Comparison of ENCODE assay signal across 15 cellular contexts in genomic region chr16:3009568-3010390, GRCh38. TPM values are rescaled to one million over a fixed set of nuclear protein-coding genes. Genes with fewer than 3 reads are reported as not detected.
DNase-seq lines count a peak whose midpoint lies in the region; ATAC-seq and TF ChIP-seq lines count a peak whose summit lies in the region.
"Had no signal": no experiment of that assay in that cellular context is flagged by ENCODE, and none has a peak within 500 bp of the region (broad histone marks: within the 10 kb centered on the region; RNA-seq: fewer than 3 reads in every experiment).

No MANE protein-coding gene starts in this region.

- H4K20me1 ChIP-seq in hepatocyte (ENCODE audit: insufficient read depth, poor library complexity, severe bottlenecking), result no peaks in the 10 kb centered on the region

- no peaks in the 10 kb centered on the region for H3K36me3 Mint-ChIP-seq in CD4-positive, alpha-beta memory T cell
- peaks cover 5% of the 10 kb centered on the region for H3K36me3 Mint-ChIP-seq in T-helper 2 cell treated with Interferon-gamma antibody and Interleukin-4, amounts not matched to agents 5 μg/mL and 100 μg/mL, for 36 hours (ENCODE audit: low read depth)
- H3K36me3 Mint-ChIP-seq: stimulated activated effector memory CD8-positive, alpha-beta T cell treated with anti-CD3 and anti-CD28 coated beads, Interleukin-12 subunit alpha, Interleukin-12 subunit beta, amount 100 ng/mL, for 72 hours had no signal

- no peak overlapping the region for H4K91ac ChIP-seq in neuronal stem cell (ENCODE audit: low read depth, low read length, poor library complexity)

- no peak overlapping the region for H4K8ac ChIP-seq in neuronal stem cell (ENCODE audit: low read depth, low read length)

- TF ChIP-seq CTCF in hepatocyte (IDR thresholded peaks at IDR 0.05; ENCODE audit: poor library complexity), result no peak

- H3K27me3 ChIP-seq in hepatocyte, result peaks cover 7% of the 10 kb centered on the region
- peaks cover 29 to 82% (median 80%) of the 10 kb centered on the region in 3 experiments for H3K27me3 ChIP-seq in neuronal stem cell (ENCODE audit: control insufficient read depth in 3 of 3, insufficient read depth in 3 of 3, low read depth in 1 of 3, low read length in 3 of 3)
- no peaks in the 10 kb centered on the region for H3K27me3 ChIP-seq in CD4-positive, alpha-beta memory T cell (ENCODE audit: insufficient read depth, low read length)

- H3K79me2 ChIP-seq in hepatocyte, result no peaks in the 10 kb centered on the region

- DNase-seq in NCI-H2196 treated with DMSO at 0.1 percent for 48 hours (lab: John Stamatoyannopoulos, UW; ENCODE audit: unreplicated experiment), result peak; percentile 32
- peak; percentile 88 for DNase-seq in hepatocyte (ENCODE audit: low spot score)
- no peak for DNase-seq in neuronal stem cell (ENCODE audit: low spot score)
- DNase-seq in CD4-positive, alpha-beta memory T cell, result no peak
- DNase-seq in T-helper 2 cell treated with Interferon-gamma antibody and Interleukin-4, amounts not matched to agents 5 μg/mL and 100 μg/mL, for 36 hours (ENCODE audit: low spot score), result no peak
- DNase-seq in NCI-H187 (lab: John Stamatoyannopoulos, UW), result no peak
- DNase-seq: activated CD4-positive, alpha-beta T cell treated with anti-CD3 and anti-CD28 coated beads for 36 hours; brain microvascular endothelial cell; NCI-H526 had no signal

- peaks cover 13 to 31% (median 22%) of the 10 kb centered on the region in 4 donors for H3K4me1 Mint-ChIP-seq in CD4-positive, alpha-beta memory T cell
- H3K4me1 Mint-ChIP-seq in T-helper 2 cell treated with Interferon-gamma antibody and Interleukin-4, amounts not matched to agents 5 μg/mL and 100 μg/mL, for 36 hours (ENCODE audit: low read depth), result peaks cover 30% of the 10 kb centered on the region

- H2AFZ ChIP-seq in hepatocyte (no peak overlapping the region), neuronal stem cell (ENCODE audit: low read length) (peak overlapping the region; percentile 81)

- H2AK5ac ChIP-seq in neuronal stem cell (ENCODE audit: low read depth, low read length), result no peak overlapping the region

- H2BK120ac ChIP-seq in neuronal stem cell (ENCODE audit: low read depth, low read length), result no peak overlapping the region

- intact Hi-C loops in CD4-positive, alpha-beta memory T cell (cut with micrococcal nuclease), result no loop called here

- no peak overlapping the region for H3K4me3 Mint-ChIP-seq in CD4-positive, alpha-beta memory T cell
- no peak overlapping the region for H3K4me3 Mint-ChIP-seq in T-helper 2 cell treated with Interferon-gamma antibody and Interleukin-4, amounts not matched to agents 5 μg/mL and 100 μg/mL, for 36 hours
- H3K4me3 Mint-ChIP-seq: activated CD4-positive, alpha-beta T cell treated with anti-CD3 and anti-CD28 coated beads for 36 hours; activated T-helper 17 cell treated with anti-CD3 and anti-CD28 coated beads, Interleukin-2, amount 50 U/mL, for 72 hours; stimulated activated effector memory CD8-positive, alpha-beta T cell treated with anti-CD3 and anti-CD28 coated beads, Interleukin-12 subunit alpha, Interleukin-12 subunit beta, amount 100 ng/mL, for 72 hours had no signal

- no peaks in the 10 kb centered on the region for H3K9me3 Mint-ChIP-seq in CD4-positive, alpha-beta memory T cell
- H3K9me3 Mint-ChIP-seq in T-helper 2 cell treated with Interferon-gamma antibody and Interleukin-4, amounts not matched to agents 5 μg/mL and 100 μg/mL, for 36 hours, result no peaks in the 10 kb centered on the region
- H3K9me3 Mint-ChIP-seq: activated T-helper 17 cell treated with anti-CD3 and anti-CD28 coated beads, Interleukin-2, amount 50 U/mL, for 72 hours; stimulated activated effector memory CD8-positive, alpha-beta T cell treated with anti-CD3 and anti-CD28 coated beads, Interleukin-12 subunit alpha, Interleukin-12 subunit beta, amount 100 ng/mL, for 72 hours had no signal

- peak overlapping the region; percentile 97 for H3K27ac ChIP-seq in hepatocyte
- no peak overlapping the region for H3K27ac ChIP-seq in neuronal stem cell (replicated peaks; ENCODE audit: low read length)
- H3K27ac ChIP-seq in CD4-positive, alpha-beta memory T cell (ENCODE audit: low read depth, low read length), result no peak overlapping the region
- H3K27ac ChIP-seq: brain microvascular endothelial cell, SK-N-MC had no signal

- peak overlapping the region; percentile 78 for H3K18ac ChIP-seq in neuronal stem cell (ENCODE audit: low read length)

- peak overlapping the region; percentile 34 for H3K9ac ChIP-seq in ES-I3 (ENCODE audit: low read depth, low read length)
- H3K9ac ChIP-seq in neuronal stem cell (ENCODE audit: low read depth, low read length, poor library complexity), result no peak overlapping the region

- H3K9me2 ChIP-seq in hepatocyte (replicated peaks; ENCODE audit: insufficient read depth), result no peaks in the 10 kb centered on the region

- no peak for ATAC-seq in HG03045 (IDR thresholded peaks at IDR 0.05; ENCODE audit: unreplicated experiment)
- ATAC-seq: activated CD4-positive, alpha-beta T cell treated with anti-CD3 and anti-CD28 coated beads for 36 hours; activated T-helper 17 cell treated with anti-CD3 and anti-CD28 coated beads, Interleukin-2, amount 50 U/mL, for 72 hours; stimulated activated effector memory CD8-positive, alpha-beta T cell treated with anti-CD3 and anti-CD28 coated beads, Interleukin-12 subunit alpha, Interleukin-12 subunit beta, amount 100 ng/mL, for 72 hours had no signal

- H3K79me1 ChIP-seq in neuronal stem cell (ENCODE audit: low read depth, low read length), result no peaks in the 10 kb centered on the region

- CTCF ChIA-PET in CD4-positive, alpha-beta memory T cell (lab: Charles Lee; ENCODE audit: partially characterized antibody), result interaction anchor here (14.2 kb wide), 1 partner anchor 17 kb away, joined by 444 read pairs; the partner anchor contains the start of genes CLDN6, HCFC1R1, THOC6 and TNFRSF12A

- H3K9me3 ChIP-seq in ES-I3 (ENCODE audit: control insufficient read depth, insufficient read depth, low read length) (no peaks in the 10 kb centered on the region), hepatocyte (ENCODE audit: low read depth) (no peaks in the 10 kb centered on the region), neuronal stem cell (replicated peaks in 1 of 2; ENCODE audit: control insufficient read depth in 2 of 2, insufficient read depth in 1 of 2, low read depth in 1 of 2, low read length in 2 of 2) (no peaks in the 10 kb centered on the region)
- no peaks in the 10 kb centered on the region for H3K9me3 ChIP-seq in CD4-positive, alpha-beta memory T cell (ENCODE audit: control insufficient read depth in 1 of 2, low read length in 2 of 2)
- H3K9me3 ChIP-seq: HAP-1 had no signal

- no peak overlapping the region for H3K14ac ChIP-seq in neuronal stem cell (ENCODE audit: low read length)

- no peaks in the 10 kb centered on the region for H3K27me3 Mint-ChIP-seq in CD4-positive, alpha-beta memory T cell
- peaks cover 18% of the 10 kb centered on the region for H3K27me3 Mint-ChIP-seq in T-helper 2 cell treated with Interferon-gamma antibody and Interleukin-4, amounts not matched to agents 5 μg/mL and 100 μg/mL, for 36 hours (ENCODE audit: low read depth)

- no peak overlapping the region for H2BK12ac ChIP-seq in neuronal stem cell (ENCODE audit: low read length)

- H3K4me3 ChIP-seq in hepatocyte (no peak overlapping the region), neuronal stem cell (ENCODE audit: low read length in 2 of 2) (no peak overlapping the region)
- no peak overlapping the region for H3K4me3 ChIP-seq in CD4-positive, alpha-beta memory T cell (ENCODE audit: low read length in 2 of 2)
- H3K4me3 ChIP-seq: HAP-1, SK-N-MC had no signal

- H3K27ac Mint-ChIP-seq in CD4-positive, alpha-beta memory T cell, result no peak overlapping the region
- H3K27ac Mint-ChIP-seq in T-helper 2 cell treated with Interferon-gamma antibody and Interleukin-4, amounts not matched to agents 5 μg/mL and 100 μg/mL, for 36 hours, result no peak overlapping the region
- H3K27ac Mint-ChIP-seq: activated CD4-positive, alpha-beta T cell treated with anti-CD3 and anti-CD28 coated beads for 36 hours; activated T-helper 17 cell treated with anti-CD3 and anti-CD28 coated beads, Interleukin-2, amount 50 U/mL, for 72 hours; stimulated activated effector memory CD8-positive, alpha-beta T cell treated with anti-CD3 and anti-CD28 coated beads, Interleukin-12 subunit alpha, Interleukin-12 subunit beta, amount 100 ng/mL, for 72 hours had no signal

- H3K4ac ChIP-seq in neuronal stem cell (ENCODE audit: low read length), result no peak overlapping the region

- H3K4me2 ChIP-seq in hepatocyte, result peak overlapping the region; percentile 83
- peak overlapping the region; percentile 28 for H3K4me2 ChIP-seq in neuronal stem cell (ENCODE audit: insufficient read depth, low read length, poor library complexity, severe bottlenecking)

- H3K4me1 ChIP-seq in ES-I3 (ENCODE audit: insufficient read depth, low read length) (peaks cover 59% of the 10 kb centered on the region), hepatocyte (ENCODE audit: insufficient read depth) (peaks cover 62% of the 10 kb centered on the region), neuronal stem cell (ENCODE audit: control insufficient read depth in 2 of 2, insufficient read depth in 1 of 2, low read depth in 1 of 2, low read length in 2 of 2) (peaks cover 19 to 25% of the 10 kb centered on the region in 2 donors)
- peaks cover 26% of the 10 kb centered on the region for H3K4me1 ChIP-seq in CD4-positive, alpha-beta memory T cell (ENCODE audit: insufficient read depth, low read length)

- H3K23ac ChIP-seq in neuronal stem cell (ENCODE audit: low read depth, low read length, poor library complexity), result no peak overlapping the region

- H3K36me3 ChIP-seq in ES-I3 (ENCODE audit: insufficient read depth, low read length) (peaks cover under 1% of the 10 kb centered on the region; the same call in 1 of the 2 replicates), hepatocyte (replicated peaks; ENCODE audit: insufficient read depth, low read depth) (no peaks in the 10 kb centered on the region), neuronal stem cell (replicated peaks in 1 of 2; ENCODE audit: control insufficient read depth in 2 of 2, insufficient read depth in 2 of 2, low read length in 2 of 2) (no peaks in the 10 kb centered on the region)
- no peaks in the 10 kb centered on the region for H3K36me3 ChIP-seq in CD4-positive, alpha-beta memory T cell (ENCODE audit: insufficient read depth, low read length)
- H3K36me3 ChIP-seq: brain microvascular endothelial cell, HAP-1 had no signal

- 20% methylated on average over 21 of the region's 21 CpGs for WGBS in hepatocyte (ENCODE audit: low lambda C conversion rate, missing lambda C conversion rate)
- no CpG with 5 or more reads among the region's 21 CpGs for WGBS in neuronal stem cell (ENCODE audit: extremely low coverage in 2 of 2, insufficient read length in 2 of 2, insufficient replicate concordance in 1 of 2), 2 donors

- H2BK15ac ChIP-seq in neuronal stem cell (ENCODE audit: low read length), result no peak overlapping the region

- no peak overlapping the region for H2BK5ac ChIP-seq in neuronal stem cell (ENCODE audit: low read length)

- POLR2A ChIA-PET in CD4-positive, alpha-beta memory T cell (lab: Charles Lee; ENCODE audit: partially characterized antibody), result interaction anchor here (0.9 to 7.6 kb wide), 4 partner anchors 12 to 68 kb away, joined by 3 to 89 read pairs (median 6); partner anchors contain the start of genes HCFC1R1, THOC6 and TNFRSF12A

RNA-seq across cellular contexts. Expression of gene CLDN9, which starts 2.9 kb away (rescaled TPM):
- 2.0 and 3.5 TPM in 2 replicates for total RNA-seq in hepatocyte
- polyA plus RNA-seq in hepatocyte, result 8.9 and 9.0 TPM in 2 replicates
- not detected for polyA plus RNA-seq in neuronal stem cell (2013, experiment 1 of 2)
- polyA plus RNA-seq in neuronal stem cell (2013, experiment 2 of 2), result not detected
- not detected for total RNA-seq in CD4-positive, alpha-beta memory T cell
- not detected for polyA plus RNA-seq in CD4-positive, alpha-beta memory T cell
- total RNA-seq: activated CD4-positive, alpha-beta T cell treated with anti-CD3 and anti-CD28 coated beads for 36 hours had no signal

RNA-seq across cellular contexts. Expression of gene CLDN6, which starts 8.2 kb away (rescaled TPM):
- 258 and 297 TPM in 2 replicates for total RNA-seq in hepatocyte
- 568 and 574 TPM in 2 replicates for polyA plus RNA-seq in hepatocyte
- 14.1 TPM for polyA plus RNA-seq in neuronal stem cell (2013, experiment 1 of 2)
- 14.2 TPM for polyA plus RNA-seq in neuronal stem cell (2013, experiment 2 of 2)
- not detected for total RNA-seq in CD4-positive, alpha-beta memory T cell
- polyA plus RNA-seq in CD4-positive, alpha-beta memory T cell, result not detected
- total RNA-seq: activated CD4-positive, alpha-beta T cell treated with anti-CD3 and anti-CD28 coated beads for 36 hours; activated T-helper 17 cell treated with anti-CD3 and anti-CD28 coated beads, Interleukin-2, amount 50 U/mL, for 72 hours had no signal

RNA-seq across cellular contexts. Expression of gene TNFRSF12A, which starts 10.4 kb away (rescaled TPM):
- 126 and 127 TPM in 2 replicates for total RNA-seq in hepatocyte
- polyA plus RNA-seq in hepatocyte, result 385 and 452 TPM in 2 replicates
- polyA plus RNA-seq in neuronal stem cell (2013, experiment 1 of 2), result 10.4 TPM
- 10.2 TPM for polyA plus RNA-seq in neuronal stem cell (2013, experiment 2 of 2)
- 1 to 10 TPM in 1 of 2 experiments, under 1 TPM in 1; 0.73 to 1.0 TPM for total RNA-seq in CD4-positive, alpha-beta memory T cell
- polyA plus RNA-seq in CD4-positive, alpha-beta memory T cell, result under 1 TPM; 0.33 to 0.44 TPM

RNA-seq across cellular contexts. Expression of gene HCFC1R1, which starts 14.0 kb away (rescaled TPM):
- total RNA-seq in hepatocyte, result 19.7 and 35.7 TPM in 2 replicates
- polyA plus RNA-seq in hepatocyte, result 158 and 201 TPM in 2 replicates
- polyA plus RNA-seq in neuronal stem cell (2013, experiment 1 of 2), result 113 TPM
- 117 TPM for polyA plus RNA-seq in neuronal stem cell (2013, experiment 2 of 2)
- total RNA-seq in CD4-positive, alpha-beta memory T cell, result 10 to 100 TPM; 16.0 to 18.0 TPM
- 10 to 100 TPM; 18.5 to 23.8 TPM for polyA plus RNA-seq in CD4-positive, alpha-beta memory T cell

RNA-seq across cellular contexts. Expression of gene THOC6, which starts 14.1 kb away (rescaled TPM):
- 35.6 and 41.2 TPM in 2 replicates for total RNA-seq in hepatocyte
- 79.4 and 86.2 TPM in 2 replicates for polyA plus RNA-seq in hepatocyte
- polyA plus RNA-seq in neuronal stem cell (2013, experiment 1 of 2), result 24.2 TPM
- 23.0 TPM for polyA plus RNA-seq in neuronal stem cell (2013, experiment 2 of 2)
- 10 to 100 TPM; 18.4 to 22.5 TPM for total RNA-seq in CD4-positive, alpha-beta memory T cell
- polyA plus RNA-seq in CD4-positive, alpha-beta memory T cell, result 10 to 100 TPM; 41.4 to 48.8 TPM

Comparison
In these comparisons a context has a peak if more than half of its experiments do, and no peak if none do; other contexts are left out.
1. DNase-seq: peak in NCI-H2196 treated with DMSO at 0.1 percent for 48 hours (single experiment) and hepatocyte (single experiment); none in neuronal stem cell (single experiment), CD4-positive, alpha-beta memory T cell (0 of 5), T-helper 2 cell treated with Interferon-gamma antibody and Interleukin-4, amounts not matched to agents 5 μg/mL and 100 μg/mL, for 36 hours (single experiment) and NCI-H187 (0 of 2).
2. RNA of gene CLDN6, which starts 8.2 kb away (total RNA-seq): 258 to 297 TPM in hepatocyte; not detected in CD4-positive, alpha-beta memory T cell; every median in the first group is over 100 times any median in the second.
3. RNA of gene TNFRSF12A, which starts 10.4 kb away (total RNA-seq): 126 to 127 TPM in hepatocyte; 0.73 to 1.0 TPM in CD4-positive, alpha-beta memory T cell; every median in the first group is over 10 times any median in the second.